11 cellular contexts compared by ENCODE assay signal in the genomic region with DNA sequence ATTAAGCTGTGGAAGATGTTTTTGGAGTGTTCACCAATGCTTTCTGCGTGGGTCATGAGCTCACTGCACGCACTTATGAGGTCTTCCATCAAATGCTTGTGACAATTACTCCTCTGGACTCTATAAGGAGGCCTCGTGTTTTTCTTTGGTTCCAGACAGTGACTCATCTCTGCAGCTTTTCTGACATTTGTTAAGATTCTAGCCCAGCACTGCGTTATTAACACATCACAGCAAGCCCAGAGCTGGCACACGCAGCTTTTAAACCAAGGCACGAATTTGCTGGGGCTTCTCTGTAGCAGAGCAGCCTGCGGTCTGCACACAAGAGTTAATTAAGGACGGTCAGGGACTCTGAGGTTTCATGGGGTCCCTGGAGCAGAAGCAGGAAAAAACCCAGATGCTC. TPM values are rescaled to one million over a fixed set of nuclear protein-coding genes. Genes with fewer than 3 reads are reported as not detected.
DNase-seq lines count a peak whose midpoint lies in the region; ATAC-seq and TF ChIP-seq lines count a peak whose summit lies in the region.
"Had no signal": no experiment of that assay in that cellular context is flagged by ENCODE, and none has a peak within 500 bp of the region (broad histone marks: within the 10 kb centered on the region; RNA-seq: fewer than 3 reads in every experiment).

No MANE protein-coding gene starts in this region.

- WGBS in body of pancreas, 2 donors = 72 to 74% methylated on average over 8 of the region's 8 CpGs

- DNase-seq in Right ventricle myocardium superior = peak; percentile 33
- DNase-seq in left ventricle myocardium inferior = no peak
- peak in 1 of 4 donors; percentile 31 for DNase-seq in body of pancreas
- DNase-seq in kidney tubule cell (ENCODE audit: low spot score) = peak; percentile 2
- DNase-seq in vagina (ENCODE audit: extremely low spot score in 2 of 2) = no peak
- no peak for DNase-seq in activated CD4-positive, alpha-beta T cell treated with anti-CD3 and anti-CD28 coated beads for 1 hour
- DNase-seq in immature natural killer cell = no peak
- DNase-seq in left lung = no peak
- DNase-seq: stimulated activated CD4-positive, alpha-beta T cell treated with anti-CD3 and anti-CD28 coated beads, Interleukin-2, amount 100 ng/mL, for 48 hours; upper lobe of right lung had no signal

- intact Hi-C loops in Right ventricle myocardium superior (cut with DNase I) (no loop called here), left ventricle myocardium inferior (cut with micrococcal nuclease) (no loop called here), body of pancreas (cut with DNase I) (no loop called here), vagina (cut with DNase I) (loop anchor here (10.0 kb wide), 1 partner anchor 722 kb away; a partner anchor contains a TSS), left lung (cut with DNase I) (loop anchor here in 1 of 2 donors (10.0 kb wide), 1 partner anchor 782 kb away; no protein-coding TSS in a partner anchor)

- H3K4me3 ChIP-seq in left ventricle myocardium inferior = no peak overlapping the region
- no peak overlapping the region for H3K4me3 ChIP-seq in body of pancreas
- no peak overlapping the region for H3K4me3 ChIP-seq in vagina
- H3K4me3 ChIP-seq in left lung = no peak overlapping the region
- H3K4me3 ChIP-seq: upper lobe of right lung had no signal

- no peaks in the 10 kb centered on the region for H3K36me3 Mint-ChIP-seq in immature natural killer cell

- H3K27me3 ChIP-seq in left ventricle myocardium inferior (ENCODE audit: low read depth) (peaks cover 79% of the 10 kb centered on the region), body of pancreas (no peaks in the 10 kb centered on the region), vagina (no peaks in the 10 kb centered on the region), left lung (no peaks in the 10 kb centered on the region)

- H3K27ac Mint-ChIP-seq in immature natural killer cell = no peak overlapping the region

- H3K9me3 ChIP-seq in left ventricle myocardium inferior (replicated peaks) = no peaks in the 10 kb centered on the region
- no peaks in the 10 kb centered on the region for H3K9me3 ChIP-seq in body of pancreas
- no peaks in the 10 kb centered on the region for H3K9me3 ChIP-seq in vagina
- H3K9me3 ChIP-seq in left lung = no peaks in the 10 kb centered on the region
- H3K9me3 ChIP-seq: upper lobe of right lung had no signal

- TF ChIP-seq POLR2A in body of pancreas (IDR thresholded peaks at IDR 0.05) (no peak), vagina (IDR thresholded peaks at IDR 0.05) (no peak)

- no peaks in the 10 kb centered on the region for H3K4me1 ChIP-seq in left ventricle myocardium inferior
- H3K4me1 ChIP-seq in body of pancreas = no peaks in the 10 kb centered on the region
- peaks cover 24% of the 10 kb centered on the region for H3K4me1 ChIP-seq in vagina
- H3K4me1 ChIP-seq in left lung = peaks cover 0 to 11% of the 10 kb centered on the region in 2 donors
- H3K4me1 ChIP-seq: upper lobe of right lung had no signal

- H3K27me3 Mint-ChIP-seq in immature natural killer cell (ENCODE audit: low read depth in 3 of 3) = peaks cover 0 to 2% (median 0%) of the 10 kb centered on the region in 3 donors

- H3K4me3 Mint-ChIP-seq in immature natural killer cell = no peak overlapping the region

- TF ChIP-seq CTCF in left ventricle myocardium inferior (IDR thresholded peaks at IDR 0.05; ENCODE audit: borderline replicate concordance) = no peak
- no peak for TF ChIP-seq CTCF in body of pancreas (IDR thresholded peaks at IDR 0.05)
- no peak for TF ChIP-seq CTCF in vagina (IDR thresholded peaks at IDR 0.05)
- TF ChIP-seq CTCF in left lung (IDR thresholded peaks at IDR 0.05) = no peak

- H3K4me1 Mint-ChIP-seq in immature natural killer cell = no peaks in the 10 kb centered on the region

- H3K36me3 ChIP-seq in left ventricle myocardium inferior = no peaks in the 10 kb centered on the region
- H3K36me3 ChIP-seq in body of pancreas (replicated peaks in 1 of 2; ENCODE audit: insufficient read depth in 1 of 2, low read depth in 2 of 2) = no peaks in the 10 kb centered on the region
- no peaks in the 10 kb centered on the region for H3K36me3 ChIP-seq in vagina
- no peaks in the 10 kb centered on the region for H3K36me3 ChIP-seq in left lung
- H3K36me3 ChIP-seq: upper lobe of right lung had no signal

- peak; percentile 49 for ATAC-seq in Right ventricle myocardium superior (ENCODE audit: poor library complexity)
- peak; percentile 21 for ATAC-seq in body of pancreas
- ATAC-seq in left lung = no peak
- ATAC-seq: upper lobe of right lung had no signal

- H3K9me3 Mint-ChIP-seq in immature natural killer cell = no peaks in the 10 kb centered on the region

- H3K27ac ChIP-seq in left ventricle myocardium inferior (replicated peaks) = no peak overlapping the region
- H3K27ac ChIP-seq in body of pancreas = no peak overlapping the region
- H3K27ac ChIP-seq in vagina = peak overlapping the region; percentile 79
- peak overlapping the region in 1 of 2 donors; percentile 72 for H3K27ac ChIP-seq in left lung
- H3K27ac ChIP-seq: C4-2B, upper lobe of right lung had no signal

RNA-seq across cellular contexts. Expression of a gene that starts 16.9 kb away (rescaled TPM):
- 24.7 TPM for total RNA-seq in Right ventricle myocardium superior
- total RNA-seq in left ventricle myocardium inferior = 17.5 TPM
- total RNA-seq in body of pancreas = 100 to 1,000 TPM; 150 to 537 TPM
- total RNA-seq in vagina = 126 TPM
- not detected for polyA plus RNA-seq in immature natural killer cell
- total RNA-seq in left lung = 10 to 100 TPM; 15.9 to 47.1 TPM

Comparison
In these comparisons a context has a peak if more than half of its experiments do, and no peak if none do; other contexts are left out.
1. DNase-seq: peak in Right ventricle myocardium superior (single experiment) and kidney tubule cell (single experiment); none in left ventricle myocardium inferior (single experiment), vagina (0 of 2), activated CD4-positive, alpha-beta T cell treated with anti-CD3 and anti-CD28 coated beads for 1 hour (single experiment), immature natural killer cell (0 of 3) and left lung (0 of 2).